ENCODE assay signal across 31 cellular contexts in the genomic region with DNA sequence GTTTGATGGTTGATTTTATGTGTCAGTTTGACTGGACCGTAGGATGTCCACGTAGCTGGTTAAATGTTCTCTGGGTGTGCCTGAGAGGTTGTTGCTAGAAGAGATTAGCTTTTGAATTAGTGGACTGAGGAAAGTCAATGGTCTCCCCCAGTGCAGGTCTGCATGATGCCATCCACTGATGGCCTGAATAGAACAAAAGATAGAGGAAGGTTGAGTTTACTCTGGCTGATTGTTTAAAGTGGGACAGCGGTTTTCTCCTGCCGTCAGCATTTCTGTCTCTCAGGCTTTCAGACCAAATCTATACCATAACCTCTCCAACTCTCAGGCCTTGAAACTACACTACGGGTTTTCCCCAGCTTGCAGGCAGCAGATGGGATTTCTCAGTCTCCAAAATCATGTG.
"Had no signal": no experiment of that assay in that cellular context is flagged by ENCODE, and none has a peak within 500 bp of the region (broad histone marks: within the 10 kb centered on the region; RNA-seq: fewer than 3 reads in every experiment).

No MANE protein-coding gene starts in this region.

- H3K27me3 ChIP-seq: ascending aorta, cardiac muscle cell, SJCRH30 had no signal

- H3K9me3 ChIP-seq: ascending aorta, MG63, SJCRH30 had no signal

- DNase-seq: activated CD4-positive, alpha-beta T cell treated with anti-CD3 and anti-CD28 coated beads for 36 hours; activated CD4-positive, alpha-beta T cell treated with anti-CD3 and anti-CD28 coated beads, Interleukin-2, amount 10 ng/mL, durations not matched to agents 7 days and 5 days; activated CD4-positive, alpha-beta T cell treated with anti-CD3 and anti-CD28 coated beads, Interleukin-2, amount 50 U/mL, for 48 hours; activated CD8-positive, alpha-beta T cell treated with anti-CD3 and anti-CD28 coated beads, Interleukin-2, amount 10 ng/mL, durations not matched to agents 7 days and 5 days; activated gamma-delta T cell; activated naive CD4-positive, alpha-beta T cell treated with Interleukin-2 at 50 U/mL for 16 hours; activated naive CD8-positive, alpha-beta T cell treated with anti-CD3 and anti-CD28 coated beads, Interleukin-2, amount 10 ng/mL, durations not matched to agents 7 days and 5 days; activated T-cell treated with anti-CD3 and anti-CD28 coated beads, Interleukin-2, amount 50 U/mL, for 24 hours; amygdala; Kasumi-1; KG1; MG63; NCI-H1048; NCI-H1105 treated with DMSO at 0.1 percent for 48 hours; NCI-H1436; NCI-H1694; NCI-H1930; NCI-H2081 treated with DMSO at 0.1 percent for 48 hours; NCI-H226; NCI-H446 treated with DMSO at 0.1 percent for 48 hours; NCI-H524; NK-92 treated with Interleukin-12 subunit alpha and Interleukin-12 subunit beta, amount 100 ng/mL, for 24 hours; PC-9; SHP77; SJCRH30; T1000 had no signal

- H3K4me3 ChIP-seq: ascending aorta, cardiac muscle cell, MG63, PC-9, SJCRH30, SK-N-MC had no signal

- H3K27ac ChIP-seq: ascending aorta, cardiac muscle cell, PC-9, SJCRH30, SK-N-MC had no signal

- FAIRE-seq: RCC 7860 had no signal

- ATAC-seq: activated CD4-positive, alpha-beta T cell treated with anti-CD3 and anti-CD28 coated beads for 36 hours; activated CD4-positive, CD25-positive, alpha-beta regulatory T cell treated with anti-CD3 and anti-CD28 coated beads, Interleukin-2, amount 50 U/mL, for 24 hours; activated CD8-positive, alpha-beta T cell treated with anti-CD3 and anti-CD28 coated beads, Interleukin-2, amount 10 ng/mL, durations not matched to agents 7 days and 5 days had no signal

- H3K36me3 ChIP-seq: ascending aorta, cardiac muscle cell, MG63, SJCRH30 had no signal

- H3K4me1 ChIP-seq: ascending aorta, SJCRH30 had no signal

- H3K4me2 ChIP-seq: PC-9 had no signal

- H2AFZ ChIP-seq: PC-9 had no signal
